Comparison of ENCODE assay signal across 22 cellular contexts in the genomic region with DNA sequence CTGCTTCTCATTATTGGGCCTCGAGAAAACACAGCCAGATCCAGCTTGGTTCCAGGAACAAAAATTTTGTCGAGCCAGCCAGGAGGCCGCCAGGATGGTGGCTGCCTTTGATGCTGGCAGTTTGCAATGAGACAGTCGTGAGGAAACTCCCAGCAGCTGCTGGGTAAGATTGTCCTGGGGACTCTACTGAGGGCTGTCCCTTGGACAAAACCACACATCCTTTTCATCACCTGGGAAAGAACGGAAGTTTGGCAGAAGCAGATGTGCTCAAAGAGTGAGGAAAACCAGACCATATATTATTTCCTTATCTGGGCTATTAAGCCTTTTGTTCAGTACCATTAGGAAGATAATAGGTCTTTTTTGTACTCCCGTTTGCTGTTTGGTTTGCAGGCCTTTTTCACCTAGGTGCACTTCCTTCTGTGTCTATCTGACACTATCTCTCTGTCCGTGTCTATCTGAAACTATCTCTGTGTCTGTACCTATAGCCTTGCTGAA. TPM values are rescaled to one million over a fixed set of nuclear protein-coding genes. Genes with fewer than 3 reads are reported as not detected.
DNase-seq lines count a peak whose midpoint lies in the region; TF ChIP-seq lines count a peak whose summit lies in the region.
"Had no signal": no experiment of that assay in that cellular context is flagged by ENCODE, and none has a peak within 500 bp of the region (broad histone marks: within the 10 kb centered on the region; RNA-seq: fewer than 3 reads in every experiment).

No MANE protein-coding gene starts in this region.

- H3K27ac ChIP-seq in cardiac muscle cell: peak overlapping the region; percentile 33
- peak overlapping the region in 1 of 2 experiments; percentile 95; a peak in 2 of 4 replicates for H3K27ac ChIP-seq in SK-N-SH (ENCODE audit: low read depth in 2 of 2, low read length in 1 of 2)
- H3K27ac ChIP-seq in hepatocyte: peak overlapping the region; percentile 70
- H3K27ac ChIP-seq: C4-2B, foreskin keratinocyte, SJSA1, vagina had no signal

- H3K4me2 ChIP-seq in SK-N-SH (no peak overlapping the region), hepatocyte (no peak overlapping the region)

- no peak overlapping the region for H3K4me3 Mint-ChIP-seq in activated CD4-positive, alpha-beta memory T cell treated with anti-CD3 and anti-CD28 coated beads for 36 hours
- H3K4me3 Mint-ChIP-seq: activated naive CD8-positive, alpha-beta T cell treated with anti-CD3 and anti-CD28 coated beads, Interleukin-2, amount 50 U/mL, for 24 hours; dendritic cell treated with granulocyte-macrophage colony-stimulating factor and Interleukin-4, amounts not matched to agents 40 ng/mL and 50 ng/mL, for 4 days; T-helper 2 cell treated with Interferon-gamma antibody and Interleukin-4, amounts not matched to agents 5 μg/mL and 100 μg/mL, for 36 hours had no signal

- H3K79me2 ChIP-seq in SK-N-SH (ENCODE audit: insufficient read depth) (no peaks in the 10 kb centered on the region), hepatocyte (no peaks in the 10 kb centered on the region)

- 23% methylated on average over 5 of the region's 7 CpGs for WGBS in SK-N-SH (ENCODE audit: low lambda C conversion rate)
- 39% methylated on average over 7 of the region's 7 CpGs for WGBS in hepatocyte (ENCODE audit: low lambda C conversion rate, missing lambda C conversion rate)

- TF ChIP-seq RAD21 in SK-N-SH (IDR thresholded peaks at IDR 0.05; ENCODE audit: low read length): no peak

- no peaks in the 10 kb centered on the region for H3K4me1 Mint-ChIP-seq in activated CD4-positive, alpha-beta memory T cell treated with anti-CD3 and anti-CD28 coated beads for 36 hours (ENCODE audit: low read depth)

- no peaks in the 10 kb centered on the region for H3K9me3 Mint-ChIP-seq in activated CD4-positive, alpha-beta memory T cell treated with anti-CD3 and anti-CD28 coated beads for 36 hours
- H3K9me3 Mint-ChIP-seq: activated naive CD8-positive, alpha-beta T cell treated with anti-CD3 and anti-CD28 coated beads, Interleukin-2, amount 50 U/mL, for 24 hours; activated T-helper 2 cell treated with anti-CD3 and anti-CD28 coated beads, Interferon-gamma antibody, Interleukin-2, Interleukin-4, amounts not matched to agents 10 μg/mL and 5 μg/mL and 100 μg/mL, durations not matched to agents 14 hours and 24 hours and 36 hours; dendritic cell treated with granulocyte-macrophage colony-stimulating factor and Interleukin-4, amounts not matched to agents 40 ng/mL and 50 ng/mL, for 4 days; T-helper 2 cell treated with Interferon-gamma antibody and Interleukin-4, amounts not matched to agents 5 μg/mL and 100 μg/mL, for 36 hours had no signal

- no peaks in the 10 kb centered on the region for H4K20me1 ChIP-seq in SK-N-SH (ENCODE audit: insufficient read depth)
- H4K20me1 ChIP-seq in hepatocyte (ENCODE audit: insufficient read depth, poor library complexity, severe bottlenecking): no peaks in the 10 kb centered on the region

- no peaks in the 10 kb centered on the region for H3K36me3 Mint-ChIP-seq in activated CD4-positive, alpha-beta memory T cell treated with anti-CD3 and anti-CD28 coated beads for 36 hours

- no peak overlapping the region for H3K27ac Mint-ChIP-seq in activated CD4-positive, alpha-beta memory T cell treated with anti-CD3 and anti-CD28 coated beads for 36 hours
- H3K27ac Mint-ChIP-seq: activated T-helper 2 cell treated with anti-CD3 and anti-CD28 coated beads, Interferon-gamma antibody, Interleukin-2, Interleukin-4, amounts not matched to agents 10 μg/mL and 5 μg/mL and 100 μg/mL, durations not matched to agents 14 hours and 24 hours and 36 hours; dendritic cell treated with granulocyte-macrophage colony-stimulating factor and Interleukin-4, amounts not matched to agents 40 ng/mL and 50 ng/mL, for 4 days; T-helper 2 cell treated with Interferon-gamma antibody and Interleukin-4, amounts not matched to agents 5 μg/mL and 100 μg/mL, for 36 hours had no signal

- H3K27me3 Mint-ChIP-seq in activated CD4-positive, alpha-beta memory T cell treated with anti-CD3 and anti-CD28 coated beads for 36 hours: no peaks in the 10 kb centered on the region
- H3K27me3 Mint-ChIP-seq: activated naive CD8-positive, alpha-beta T cell treated with anti-CD3 and anti-CD28 coated beads, Interleukin-2, amount 50 U/mL, for 24 hours; dendritic cell treated with granulocyte-macrophage colony-stimulating factor and Interleukin-4, amounts not matched to agents 40 ng/mL and 50 ng/mL, for 4 days had no signal

- H3K9me3 ChIP-seq in cardiac muscle cell (ENCODE audit: low read depth): no peaks in the 10 kb centered on the region
- no peaks in the 10 kb centered on the region for H3K9me3 ChIP-seq in SK-N-SH
- no peaks in the 10 kb centered on the region for H3K9me3 ChIP-seq in hepatocyte (ENCODE audit: low read depth)
- H3K9me3 ChIP-seq: SJSA1, vagina had no signal

- H2AFZ ChIP-seq in SK-N-SH (ENCODE audit: low read depth) (0 out of 2 replicates have a peak overlapping the region, but pooled peaks have one; percentile 36), hepatocyte (peak overlapping the region; percentile 20)

- DNase-seq in cardiac muscle cell (ENCODE audit: low read depth in 1 of 2, low spot score in 1 of 2): no peak
- no peak for DNase-seq in cardiac septum (ENCODE audit: low spot score)
- DNase-seq in SK-N-SH: peak; percentile 54
- no peak for DNase-seq in hepatocyte (ENCODE audit: low spot score)
- no peak for DNase-seq in epidermal melanocyte (ENCODE audit: insufficient read length, low spot score)
- no peak for DNase-seq in mesenteric fat pad (ENCODE audit: low spot score)
- no peak for DNase-seq in activated CD4-positive, alpha-beta memory T cell treated with anti-CD3 and anti-CD28 coated beads for 36 hours
- DNase-seq in dermis blood vessel endothelial cell: no peak
- DNase-seq: activated CD4-positive, CD25-positive, alpha-beta regulatory T cell treated with anti-CD3 and anti-CD28 coated beads, Interleukin-2, amount 50 U/mL, for 72 hours; activated naive CD8-positive, alpha-beta T cell treated with anti-CD3 and anti-CD28 coated beads, Interleukin-2, amount 50 U/mL, for 24 hours; DMS 273 treated with DMSO at 0.1 percent for 48 hours; foreskin keratinocyte; kidney glomerular epithelial cell; NCI-H1048; NCI-H2171 treated with DMSO at 0.1 percent for 48 hours; substantia nigra had no signal

- H3F3A ChIP-seq in SK-N-SH (replicated peaks; ENCODE audit: insufficient read depth): no peaks in the 10 kb centered on the region

- TF ChIP-seq CTCF in cardiac muscle cell (IDR thresholded peaks at IDR 0.05; ENCODE audit: low read depth, low read length): no peak
- no peak for TF ChIP-seq CTCF in SK-N-SH (IDR thresholded peaks at IDR 0.05)
- TF ChIP-seq CTCF in hepatocyte (IDR thresholded peaks at IDR 0.05; ENCODE audit: poor library complexity): no peak

- peaks cover 19% of the 10 kb centered on the region for H3K4me1 ChIP-seq in cardiac muscle cell (ENCODE audit: low read depth)
- peaks cover 0 to 33% of the 10 kb centered on the region in 2 experiments; a peak in 2 of 4 replicates for H3K4me1 ChIP-seq in SK-N-SH (ENCODE audit: control insufficient read depth in 1 of 2, insufficient read depth in 2 of 2, low read depth in 1 of 2, low read length in 1 of 2)
- peaks cover 18% of the 10 kb centered on the region for H3K4me1 ChIP-seq in hepatocyte (ENCODE audit: insufficient read depth)
- H3K4me1 ChIP-seq: foreskin keratinocyte, SJSA1 had no signal

- POLR2A ChIA-PET in SK-N-SH (lab: Yijun Ruan, JAX): interaction anchor here (2.0 kb wide), 1 partner anchor 14 kb away, joined by 7 read pairs; a partner anchor contains a TSS
- POLR2A ChIA-PET in activated CD4-positive, alpha-beta memory T cell treated with anti-CD3 and anti-CD28 coated beads for 36 hours (lab: Charles Lee): no interaction called here

- TF ChIP-seq EP300 in SK-N-SH (IDR thresholded peaks at IDR 0.05; ENCODE audit: borderline replicate concordance in 1 of 2, low read depth in 1 of 2, low read length in 1 of 2): peak in 1 of 2 experiments; percentile 90; a peak in 2 of 4 replicates

- CTCF ChIA-PET in SK-N-SH (lab: Yijun Ruan, JAX): interaction anchor here (0.7 to 2.3 kb wide), 7 partner anchors 12 to 699 kb away, joined by 3 to 15 read pairs (median 3); no protein-coding TSS in a partner anchor
- CTCF ChIA-PET in activated CD4-positive, alpha-beta memory T cell treated with anti-CD3 and anti-CD28 coated beads for 36 hours (lab: Charles Lee): interaction anchor here (0.9 kb wide), 1 partner anchor 9 kb away, joined by 3 read pairs; no protein-coding TSS in a partner anchor

- H3K9me2 ChIP-seq in SK-N-SH: no peaks in the 10 kb centered on the region
- no peaks in the 10 kb centered on the region for H3K9me2 ChIP-seq in hepatocyte (replicated peaks; ENCODE audit: insufficient read depth)

- H3K36me3 ChIP-seq in cardiac muscle cell: no peaks in the 10 kb centered on the region
- H3K36me3 ChIP-seq in SK-N-SH (replicated peaks in 1 of 2; ENCODE audit: control insufficient read depth in 1 of 2, insufficient read depth in 2 of 2, low read length in 1 of 2): no peaks in the 10 kb centered on the region
- H3K36me3 ChIP-seq in hepatocyte (replicated peaks; ENCODE audit: insufficient read depth, low read depth): no peaks in the 10 kb centered on the region
- H3K36me3 ChIP-seq: SJSA1, vagina had no signal

- no peak overlapping the region for H3K4me3 ChIP-seq in cardiac muscle cell
- H3K4me3 ChIP-seq in SK-N-SH (ENCODE audit: low read depth in 2 of 2, low read length in 1 of 2): no peak overlapping the region
- H3K4me3 ChIP-seq in hepatocyte: no peak overlapping the region
- H3K4me3 ChIP-seq: SJSA1, vagina had no signal

- intact Hi-C loops in cardiac septum (cut with DNase I): no loop called here
- intact Hi-C loops in activated CD4-positive, alpha-beta memory T cell treated with anti-CD3 and anti-CD28 coated beads for 36 hours (cut with micrococcal nuclease): no loop called here

- H3K9ac ChIP-seq in SK-N-SH: no peak overlapping the region

- H3K27me3 ChIP-seq in cardiac muscle cell (no peaks in the 10 kb centered on the region), SK-N-SH (ENCODE audit: insufficient read depth) (no peaks in the 10 kb centered on the region), hepatocyte (no peaks in the 10 kb centered on the region)
- H3K27me3 ChIP-seq: foreskin keratinocyte, SJSA1, vagina had no signal

TF ChIP-seq in SK-N-SH, 30 proteins besides CTCF, POLR2A, EP300 and RAD21 (continues in another document):
- peak; percentile 89 for TF ChIP-seq GATA2 (CRISPR knock-in tag; IDR thresholded peaks at IDR 0.05)

RNA-seq across cellular contexts. Expression of a gene that starts 13.4 kb away (rescaled TPM):
- total RNA-seq in cardiac muscle cell: 25.4 and 28.6 TPM in 2 replicates
- 40.6 and 46.4 TPM in 2 replicates for polyA plus RNA-seq in cardiac muscle cell
- total RNA-seq in cardiac septum: 13.8 TPM
- polyA plus RNA-seq in SK-N-SH (2012; rRNA removed): 70.1 and 94.1 TPM in 2 replicates
- 90.6 and 94.5 TPM in 2 replicates for polyA plus RNA-seq in SK-N-SH (2012; cell fraction: cytosol; rRNA removed)
- 40.9 and 64.5 TPM in 2 replicates for polyA plus RNA-seq in SK-N-SH (2012; cell fraction: nucleus; rRNA removed)
- total RNA-seq in hepatocyte: 103 TPM in 2 replicates
- polyA plus RNA-seq in hepatocyte: 102 and 107 TPM in 2 replicates
- total RNA-seq in mesenteric fat pad: 33.0 TPM
- 10 to 100 TPM; 33.0 to 34.9 TPM for total RNA-seq in activated CD4-positive, alpha-beta memory T cell treated with anti-CD3 and anti-CD28 coated beads for 36 hours
- 51.9 and 58.6 TPM in 2 replicates for total RNA-seq in dermis blood vessel endothelial cell
